8 cellular contexts compared by ENCODE assay signal in the genomic region with DNA sequence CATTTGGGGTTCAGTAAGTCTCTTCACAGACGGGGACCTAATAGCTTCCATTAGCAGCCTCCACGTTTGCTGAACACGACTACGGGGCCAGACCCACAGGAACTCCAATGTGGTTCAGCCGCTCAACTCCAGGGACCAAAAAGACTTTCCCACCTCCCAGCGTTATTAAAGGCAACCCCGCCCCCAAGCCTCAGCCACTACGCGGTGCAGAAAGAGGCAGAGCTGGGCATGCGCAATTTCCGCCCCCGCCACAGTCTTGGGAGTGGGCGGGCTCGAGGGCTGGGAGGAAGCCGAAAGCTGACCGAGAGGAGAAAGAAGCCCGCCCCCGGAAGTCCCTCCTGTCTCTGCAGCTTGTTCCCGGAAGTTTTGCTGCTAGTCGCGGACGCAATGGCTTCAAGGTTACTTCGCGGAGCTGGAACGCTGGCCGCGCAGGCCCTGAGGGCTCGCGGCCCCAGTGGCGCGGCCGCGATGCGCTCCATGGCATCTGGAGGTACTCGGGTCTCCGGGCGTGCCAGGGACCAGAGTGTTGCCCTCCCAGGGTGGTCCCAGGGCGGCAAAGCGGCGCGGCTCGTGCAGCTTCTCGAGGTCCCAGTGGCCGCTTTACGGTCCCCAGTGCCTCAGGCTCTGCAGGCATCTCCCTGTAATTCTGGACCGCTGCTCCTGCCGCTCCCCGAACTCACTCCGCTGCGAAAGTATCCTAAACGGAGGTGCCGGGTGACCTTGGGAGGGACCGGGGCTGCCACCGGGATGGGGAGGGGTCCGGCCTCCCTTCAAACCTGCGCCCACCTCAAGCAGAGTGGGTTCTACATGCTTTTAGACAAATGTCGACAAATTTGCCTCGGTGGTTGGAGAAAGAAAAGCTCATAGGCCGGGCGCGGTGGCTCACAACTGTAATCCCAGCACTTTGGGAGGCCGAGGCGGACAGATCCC. TPM values are rescaled to one million over a fixed set of nuclear protein-coding genes. Genes with fewer than 3 reads are reported as not detected.
A peak's percentile ranks its signal among the peaks of the same experiment; 100 is the strongest.
DNase-seq lines count a peak whose midpoint lies in the region; TF ChIP-seq lines count a peak whose summit lies in the region.

A gene with protein sequence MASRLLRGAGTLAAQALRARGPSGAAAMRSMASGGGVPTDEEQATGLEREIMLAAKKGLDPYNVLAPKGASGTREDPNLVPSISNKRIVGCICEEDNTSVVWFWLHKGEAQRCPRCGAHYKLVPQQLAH (plus strand): TSS at position 363 of the 930 bp plus-strand sequence. CDS start 25 bp downstream, at position 388.

- peak within 1 kb of the TSS; percentile 2 for H2BK5ac ChIP-seq in neuronal stem cell (ENCODE audit: low read length)

- peak within 1 kb of the TSS; percentile 73 for H3K14ac ChIP-seq in neuronal stem cell (ENCODE audit: low read length)

- H4K8ac ChIP-seq in neuronal stem cell (ENCODE audit: low read depth, low read length), result no peak within 1 kb of the TSS

- DNase-seq in GF-D8 (lab: John Stamatoyannopoulos, UW) (peak; percentile 97), HEK293T (ENCODE audit: extremely low spot score) (peak; percentile 99), MV-4-11 (lab: John Stamatoyannopoulos, UW) (peak; percentile 98), SK-MEL-5 (ENCODE audit: low read depth, low spot score) (peak; percentile 96), foreskin melanocyte (peak; percentile 94), neuronal stem cell (ENCODE audit: low spot score) (peak; percentile 96)
- peak; percentile 99 for DNase-seq in activated naive CD4-positive, alpha-beta T cell treated with Interleukin-2 at 50 U/mL for 16 hours

- peak within 1 kb of the TSS; percentile 73 for H2BK120ac ChIP-seq in neuronal stem cell (ENCODE audit: low read depth, low read length)

- in situ Hi-C loops in SK-MEL-5 (cut with HindIII; ENCODE audit: low pct_unique_long_range_greater_than_20kb, low sequenced_read_pairs), result no loop called here

- H3K23ac ChIP-seq in neuronal stem cell (ENCODE audit: low read depth, low read length, poor library complexity), result peak within 1 kb of the TSS; percentile 94

- H3K4me3 ChIP-seq in neuronal stem cell (ENCODE audit: low read length in 2 of 2), result peak within 1 kb of the TSS; percentile 82 to 98

- peaks cover 5 to 6% of the 10 kb centered on the region in 2 donors for H3K4me1 ChIP-seq in neuronal stem cell (ENCODE audit: control insufficient read depth in 2 of 2, insufficient read depth in 1 of 2, low read depth in 1 of 2, low read length in 2 of 2)

- peak within 1 kb of the TSS; percentile 92 for H3K18ac ChIP-seq in neuronal stem cell (ENCODE audit: low read length)

- no peak within 1 kb of the TSS for H4K91ac ChIP-seq in neuronal stem cell (ENCODE audit: low read depth, low read length, poor library complexity)

- peak within 1 kb of the TSS; percentile 90 for H3K4me2 ChIP-seq in neuronal stem cell (ENCODE audit: insufficient read depth, low read length, poor library complexity, severe bottlenecking)

- H2BK15ac ChIP-seq in neuronal stem cell (ENCODE audit: low read length), result peak within 1 kb of the TSS; percentile 84

- no CpG with 5 or more reads among the region's 63 CpGs for WGBS in neuronal stem cell (ENCODE audit: extremely low coverage in 2 of 2, insufficient read length in 2 of 2, insufficient replicate concordance in 1 of 2), 2 donors

- H3K27ac ChIP-seq in neuronal stem cell (replicated peaks; ENCODE audit: low read length), result peak within 1 kb of the TSS; percentile 86

- no peaks in the 10 kb centered on the region for H3K27me3 ChIP-seq in neuronal stem cell (ENCODE audit: control insufficient read depth in 3 of 3, insufficient read depth in 3 of 3, low read depth in 1 of 3, low read length in 3 of 3)

- peak within 1 kb of the TSS; percentile 52 for H2AK5ac ChIP-seq in neuronal stem cell (ENCODE audit: low read depth, low read length)

- POLR2A ChIA-PET in HEK293T (lab: Yijun Ruan, JAX), result interaction anchor here (0.5 to 6.0 kb wide), 15 partner anchors 10 to 759 kb away, joined by 3 to 164 read pairs (median 4); partner anchors contain the start of genes ACTR1B and ANKRD36B

- H2BK12ac ChIP-seq in neuronal stem cell (ENCODE audit: low read length), result no peak within 1 kb of the TSS

- peaks cover 3% of the 10 kb centered on the region for H3K79me1 ChIP-seq in neuronal stem cell (ENCODE audit: low read depth, low read length)

- peak within 1 kb of the TSS; percentile 98 for H3K9ac ChIP-seq in neuronal stem cell (ENCODE audit: low read depth, low read length, poor library complexity)

- H3K36me3 ChIP-seq in neuronal stem cell (replicated peaks in 1 of 2; ENCODE audit: control insufficient read depth in 2 of 2, insufficient read depth in 2 of 2, low read length in 2 of 2), result peaks cover 11 to 39% of the 10 kb centered on the region in 2 donors

- H2AFZ ChIP-seq in neuronal stem cell (ENCODE audit: low read length), result peak within 1 kb of the TSS; percentile 91

- no peak for TF ChIP-seq CTCF in subcutaneous adipose tissue (IDR thresholded peaks at IDR 0.05; ENCODE audit: low read depth)

- CTCF ChIA-PET in HEK293T (lab: Yijun Ruan, JAX), result interaction anchor here (0.8 kb wide), 1 partner anchor 19 kb away, joined by 6 read pairs; no protein-coding TSS in a partner anchor

- peak within 1 kb of the TSS; percentile 68 for H3K4ac ChIP-seq in neuronal stem cell (ENCODE audit: low read length)

- H3K9me3 ChIP-seq in neuronal stem cell (replicated peaks in 1 of 2; ENCODE audit: control insufficient read depth in 2 of 2, insufficient read depth in 1 of 2, low read depth in 1 of 2, low read length in 2 of 2), result no peaks in the 10 kb centered on the region

TF ChIP-seq in HEK293T, 16 proteins besides CTCF, POLR2A, EP300 and RAD21:
- no peak for TF ChIP-seq NFRKB (IDR thresholded peaks at IDR 0.05)
- no peak for TF ChIP-seq FOXK2 (IDR thresholded peaks at IDR 0.05)
- no peak for TF ChIP-seq HDGF (IDR thresholded peaks at IDR 0.05; ENCODE audit: borderline replicate concordance)
- TF ChIP-seq L3MBTL2 (conservative IDR thresholded peaks at IDR 0.05), result peak; percentile 61
- no peak for TF ChIP-seq SUZ12 (IDR thresholded peaks at IDR 0.05)
- no peak for TF ChIP-seq TARDBP (IDR thresholded peaks at IDR 0.05)
- TF ChIP-seq BHLHE40 (IDR thresholded peaks at IDR 0.05; ENCODE audit: borderline replicate concordance), result no peak
- peak; percentile 79 for TF ChIP-seq ELF4 (IDR thresholded peaks at IDR 0.05)
- TF ChIP-seq PKNOX1 (IDR thresholded peaks at IDR 0.05), result no peak
TF ChIP-seq in HEK293T: peak in this region for 2.

RNA-seq across cellular contexts. Expression of the gene that starts here (rescaled TPM):
- 456 and 467 TPM in 2 replicates for total RNA-seq in SK-MEL-5 (2014; rRNA removed; shearing (Covaris generic))
- 342 and 425 TPM in 2 replicates for polyA plus RNA-seq in SK-MEL-5 (2015; cell fraction: cytosol; rRNA removed)
- 73.9 and 112 TPM in 2 replicates for polyA plus RNA-seq in SK-MEL-5 (2015; cell fraction: nucleus; rRNA removed)
- polyA plus RNA-seq in neuronal stem cell (2013, experiment 1 of 2), result 226 TPM
- 217 TPM for polyA plus RNA-seq in neuronal stem cell (2013, experiment 2 of 2)
- 100 to 1,000 TPM; 279 to 513 (median 342) TPM for total RNA-seq in subcutaneous adipose tissue

Comparison
In these comparisons a context has a peak if more than half of its experiments do, and no peak if none do; other contexts are left out.
1. Peak in every context shown above with its lines: DNase-seq, H3K4me3 ChIP-seq and H3K27ac ChIP-seq.